In the genomic region with DNA sequence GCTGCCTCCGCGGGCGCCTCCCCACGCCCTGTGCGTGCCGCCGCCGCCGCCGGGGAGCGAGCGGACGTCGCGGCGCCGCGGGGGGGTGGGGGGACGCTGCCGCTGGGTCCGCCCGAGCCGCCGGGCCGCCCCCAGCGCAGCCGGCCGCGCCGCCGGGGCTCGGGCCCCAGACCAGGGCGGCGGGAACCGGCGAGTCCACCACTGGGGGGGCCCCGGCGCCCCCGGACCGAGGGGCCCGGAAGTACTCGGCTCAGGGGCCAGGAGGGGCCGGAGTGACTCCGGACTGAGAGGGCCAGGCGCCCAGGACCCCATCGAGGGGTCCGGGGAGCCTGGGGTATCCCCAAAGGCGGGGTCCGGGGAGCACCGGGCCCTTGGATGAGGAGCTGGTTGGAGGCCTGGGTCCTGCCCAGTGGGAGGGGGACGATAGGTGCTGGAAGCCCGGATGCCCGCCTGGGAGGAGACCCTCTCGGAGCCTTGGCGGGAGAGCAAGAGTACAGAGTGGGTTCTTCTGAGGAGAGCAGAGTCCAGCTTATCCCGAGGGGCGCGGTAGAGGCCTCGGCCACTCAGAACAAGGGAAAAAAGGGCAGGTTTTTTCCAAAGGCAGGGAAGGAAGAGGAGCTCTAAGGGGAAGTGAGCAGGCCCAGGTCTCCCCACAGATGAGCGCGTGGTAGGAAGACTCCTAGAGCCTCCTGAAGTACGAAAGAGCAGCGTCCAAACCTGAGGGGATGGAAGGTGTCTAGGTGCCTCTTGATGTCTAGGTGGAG, we compare ENCODE assay signal across 8 cellular contexts. TPM values are rescaled to one million over a fixed set of nuclear protein-coding genes. Genes with fewer than 3 reads are reported as not detected.
A peak's percentile ranks its signal among the peaks of the same experiment; 100 is the strongest.
DNase-seq lines count a peak whose midpoint lies in the region; ATAC-seq and TF ChIP-seq lines count a peak whose summit lies in the region.

No MANE protein-coding gene starts in this region.

- H2AFZ ChIP-seq in hepatocyte = peak overlapping the region; percentile 76

- TF ChIP-seq CTCF in hepatocyte (IDR thresholded peaks at IDR 0.05; ENCODE audit: poor library complexity) (no peak), gastrocnemius medialis (IDR thresholded peaks at IDR 0.05 in 4 of 5, conservative IDR thresholded peaks at IDR 0.05 in 1 of 5) (no peak)

- H3K27ac ChIP-seq in hepatocyte (peak overlapping the region; percentile 100), gastrocnemius medialis (peak overlapping the region; percentile 99 to 100 (median 99))

- intact Hi-C loops in gastrocnemius medialis (cut with DNase I; ENCODE audit: low total_unique reads) = loop anchor here (1.0 to 2.0 kb wide), 3 partner anchors 21 to 68 kb away; a partner anchor contains a TSS

- H3K9me3 ChIP-seq in hepatocyte (ENCODE audit: low read depth) (no peaks in the 10 kb centered on the region), gastrocnemius medialis (no peaks in the 10 kb centered on the region)

- H3K4me1 ChIP-seq in hepatocyte (ENCODE audit: insufficient read depth) = peaks cover 16% of the 10 kb centered on the region
- peaks cover 10 to 20% of the 10 kb centered on the region in 2 donors for H3K4me1 ChIP-seq in gastrocnemius medialis

- 4% methylated on average over 26 of the region's 63 CpGs for WGBS in hepatocyte (ENCODE audit: low lambda C conversion rate, missing lambda C conversion rate)

- no peaks in the 10 kb centered on the region for H4K20me1 ChIP-seq in hepatocyte (ENCODE audit: insufficient read depth, poor library complexity, severe bottlenecking)

- H3K4me3 ChIP-seq in hepatocyte (peak overlapping the region; percentile 57), gastrocnemius medialis (peak overlapping the region; percentile 85 to 98 (median 96))

- H3K27me3 ChIP-seq in hepatocyte = no peaks in the 10 kb centered on the region
- H3K27me3 ChIP-seq in gastrocnemius medialis = no peaks in the 10 kb centered on the region

- H3K36me3 ChIP-seq in hepatocyte (replicated peaks; ENCODE audit: insufficient read depth, low read depth) = no peaks in the 10 kb centered on the region
- H3K36me3 ChIP-seq in gastrocnemius medialis = no peaks in the 10 kb centered on the region

- in situ Hi-C loops in gastrocnemius medialis (cut with MboI; ENCODE audit: low sequenced_read_pairs in 4 of 4) = no loop called here

- H3K4me2 ChIP-seq in hepatocyte = peak overlapping the region; percentile 93

- TF ChIP-seq RAD21 in Ishikawa (IDR thresholded peaks at IDR 0.05; ENCODE audit: low read depth) = no peak

- peak; percentile 48 for ATAC-seq in GM21528 (IDR thresholded peaks at IDR 0.05; ENCODE audit: low FRiP score, unreplicated experiment)
- ATAC-seq in gastrocnemius medialis = peak; percentile 77 to 81
- ATAC-seq in GM18873 (IDR thresholded peaks at IDR 0.05; ENCODE audit: low FRiP score, unreplicated experiment) = no peak

- H3K79me2 ChIP-seq in hepatocyte = peaks cover 44% of the 10 kb centered on the region

- TF ChIP-seq POLR2A in gastrocnemius medialis (IDR thresholded peaks at IDR 0.05) = peak; percentile 69 to 72

- no peaks in the 10 kb centered on the region for H3K9me2 ChIP-seq in hepatocyte (replicated peaks; ENCODE audit: insufficient read depth)

- TF ChIP-seq EP300 in Ishikawa (IDR thresholded peaks at IDR 0.05; ENCODE audit: borderline replicate concordance) = no peak

- DNase-seq in EL (peak; percentile 46), T follicular helper cell (ENCODE audit: low read depth) (peak; percentile 16), amygdala (lab: John Stamatoyannopoulos, UW) (peak in 45 of 56 donors; percentile 4 to 77 (median 36)), hepatocyte (ENCODE audit: low spot score) (peak; percentile 91), gastrocnemius medialis (no peak)

TF ChIP-seq in Ishikawa, 13 proteins besides CTCF, POLR2A, EP300 and RAD21:
- TF ChIP-seq NFIC (IDR thresholded peaks at IDR 0.05) (no peak), CEBPB (IDR thresholded peaks at IDR 0.05) (no peak), ZBTB7A (IDR thresholded peaks at IDR 0.05; ENCODE audit: low read depth) (peak; percentile 86), TAF1 (IDR thresholded peaks at IDR 0.05; ENCODE audit: low read depth) (peak; percentile 39; the same call in 1 of the 2 replicates), FOXM1 (IDR thresholded peaks at IDR 0.05; ENCODE audit: borderline replicate concordance, low read depth) (no peak), CREB1 (IDR thresholded peaks at IDR 0.05; ENCODE audit: low read depth) (no peak), EGR1 (IDR thresholded peaks at IDR 0.05) (no peak), YY1 (IDR thresholded peaks at IDR 0.05; ENCODE audit: low read depth) (no peak), TCF12 (IDR thresholded peaks at IDR 0.05; ENCODE audit: low read depth) (no peak), TEAD4 (IDR thresholded peaks at IDR 0.05) (no peak)
- TF ChIP-seq, protein P1, sequence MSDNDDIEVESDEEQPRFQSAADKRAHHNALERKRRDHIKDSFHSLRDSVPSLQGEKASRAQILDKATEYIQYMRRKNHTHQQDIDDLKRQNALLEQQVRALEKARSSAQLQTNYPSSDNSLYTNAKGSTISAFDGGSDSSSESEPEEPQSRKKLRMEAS (IDR thresholded peaks at IDR 0.05) = peak; percentile 58
- TF ChIP-seq, protein P2, sequence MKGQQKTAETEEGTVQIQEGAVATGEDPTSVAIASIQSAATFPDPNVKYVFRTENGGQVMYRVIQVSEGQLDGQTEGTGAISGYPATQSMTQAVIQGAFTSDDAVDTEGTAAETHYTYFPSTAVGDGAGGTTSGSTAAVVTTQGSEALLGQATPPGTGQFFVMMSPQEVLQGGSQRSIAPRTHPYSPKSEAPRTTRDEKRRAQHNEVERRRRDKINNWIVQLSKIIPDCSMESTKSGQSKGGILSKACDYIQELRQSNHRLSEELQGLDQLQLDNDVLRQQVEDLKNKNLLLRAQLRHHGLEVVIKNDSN (IDR thresholded peaks at IDR 0.05) = no peak
- TF ChIP-seq, protein P3, sequence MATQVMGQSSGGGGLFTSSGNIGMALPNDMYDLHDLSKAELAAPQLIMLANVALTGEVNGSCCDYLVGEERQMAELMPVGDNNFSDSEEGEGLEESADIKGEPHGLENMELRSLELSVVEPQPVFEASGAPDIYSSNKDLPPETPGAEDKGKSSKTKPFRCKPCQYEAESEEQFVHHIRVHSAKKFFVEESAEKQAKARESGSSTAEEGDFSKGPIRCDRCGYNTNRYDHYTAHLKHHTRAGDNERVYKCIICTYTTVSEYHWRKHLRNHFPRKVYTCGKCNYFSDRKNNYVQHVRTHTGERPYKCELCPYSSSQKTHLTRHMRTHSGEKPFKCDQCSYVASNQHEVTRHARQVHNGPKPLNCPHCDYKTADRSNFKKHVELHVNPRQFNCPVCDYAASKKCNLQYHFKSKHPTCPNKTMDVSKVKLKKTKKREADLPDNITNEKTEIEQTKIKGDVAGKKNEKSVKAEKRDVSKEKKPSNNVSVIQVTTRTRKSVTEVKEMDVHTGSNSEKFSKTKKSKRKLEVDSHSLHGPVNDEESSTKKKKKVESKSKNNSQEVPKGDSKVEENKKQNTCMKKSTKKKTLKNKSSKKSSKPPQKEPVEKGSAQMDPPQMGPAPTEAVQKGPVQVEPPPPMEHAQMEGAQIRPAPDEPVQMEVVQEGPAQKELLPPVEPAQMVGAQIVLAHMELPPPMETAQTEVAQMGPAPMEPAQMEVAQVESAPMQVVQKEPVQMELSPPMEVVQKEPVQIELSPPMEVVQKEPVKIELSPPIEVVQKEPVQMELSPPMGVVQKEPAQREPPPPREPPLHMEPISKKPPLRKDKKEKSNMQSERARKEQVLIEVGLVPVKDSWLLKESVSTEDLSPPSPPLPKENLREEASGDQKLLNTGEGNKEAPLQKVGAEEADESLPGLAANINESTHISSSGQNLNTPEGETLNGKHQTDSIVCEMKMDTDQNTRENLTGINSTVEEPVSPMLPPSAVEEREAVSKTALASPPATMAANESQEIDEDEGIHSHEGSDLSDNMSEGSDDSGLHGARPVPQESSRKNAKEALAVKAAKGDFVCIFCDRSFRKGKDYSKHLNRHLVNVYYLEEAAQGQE (IDR thresholded peaks at IDR 0.05; ENCODE audit: low read depth) = no peak

RNA-seq across cellular contexts. Expression of a gene that starts 0.6 kb away (rescaled TPM):
- total RNA-seq in hepatocyte (9.2 and 10.6 TPM in 2 replicates), gastrocnemius medialis (10 to 100 TPM in 2 of 4 donors, 1 to 10 TPM in 2; 6.2 to 12.0 (median 9.2) TPM)
- 7.0 and 7.6 TPM in 2 replicates for polyA plus RNA-seq in hepatocyte

RNA-seq across cellular contexts. Expression of a gene that starts 20.7 kb away (rescaled TPM):
- total RNA-seq in hepatocyte = not detected in 2 replicates
- polyA plus RNA-seq in hepatocyte = not detected in 2 replicates
- not detected for total RNA-seq in gastrocnemius medialis

RNA-seq across cellular contexts. Expression of a gene that starts 26.3 kb away (rescaled TPM):
- total RNA-seq in hepatocyte (22.9 and 26.5 TPM in 2 replicates), gastrocnemius medialis (10 to 100 TPM; 33.5 to 81.6 (median 65.0) TPM)
- polyA plus RNA-seq in hepatocyte = 35.0 and 35.2 TPM in 2 replicates

Comparison
In these comparisons a context has a peak if more than half of its experiments do, and no peak if none do; other contexts are left out.
1. DNase-seq: peak in EL (single experiment), T follicular helper cell (single experiment), amygdala (45 of 56) and hepatocyte (single experiment); none in gastrocnemius medialis (0 of 2).